In genomic region chr2:216312441-216312840, GRCh38 we compare ENCODE assay signal across 38 cellular contexts. TPM values are rescaled to one million over a fixed set of nuclear protein-coding genes. Genes with fewer than 3 reads are reported as not detected.
"Had no signal": no experiment of that assay in that cellular context is flagged by ENCODE, and none has a peak within 500 bp of the region (broad histone marks: within the 10 kb centered on the region; RNA-seq: fewer than 3 reads in every experiment).

No MANE protein-coding gene starts in this region.

- H3K27me3 ChIP-seq: adrenal gland, cardiac muscle cell, ovary, uterus had no signal

- H3K27ac Mint-ChIP-seq: activated naive CD4-positive, alpha-beta T cell treated with anti-CD3 and anti-CD28 coated beads for 36 hours; activated naive CD8-positive, alpha-beta T cell treated with anti-CD3 and anti-CD28 coated beads for 36 hours; activated T-helper 1 cell treated with anti-CD3 and anti-CD28 coated beads, Interleukin-12 subunit alpha, Interleukin-12 subunit beta, Interleukin-2, Interleukin-4 antibody, amounts not matched to agents 30 ng/mL and 10 ng/mL and 1 ng/mL, durations not matched to agents 14 hours and 24 hours and 36 hours; naive thymus-derived CD4-positive, alpha-beta T cell; progenitor cell of endocrine pancreas; stimulated activated memory B cell treated with anti-CD40 and anti-IgM and Interleukin-4, amounts not matched to agents 10 μg/mL and 1 μg/mL and 100 μg/mL, for 72 hours; stimulated activated naive CD8-positive, alpha-beta T cell treated with anti-CD3 and anti-CD28 coated beads, Interleukin-15, amount 100 ng/mL, for 72 hours; type B pancreatic cell had no signal

- H3K4me3 Mint-ChIP-seq: activated naive CD4-positive, alpha-beta T cell treated with anti-CD3 and anti-CD28 coated beads for 36 hours; activated naive CD8-positive, alpha-beta T cell treated with anti-CD3 and anti-CD28 coated beads for 36 hours; activated T-helper 1 cell treated with anti-CD3 and anti-CD28 coated beads, Interleukin-12 subunit alpha, Interleukin-12 subunit beta, Interleukin-2, Interleukin-4 antibody, amounts not matched to agents 30 ng/mL and 10 ng/mL and 1 ng/mL, durations not matched to agents 14 hours and 24 hours and 36 hours; brain; naive thymus-derived CD4-positive, alpha-beta T cell; stimulated activated memory B cell treated with anti-CD40 and anti-IgM and Interleukin-4, amounts not matched to agents 10 μg/mL and 1 μg/mL and 100 μg/mL, for 72 hours; stimulated activated naive CD8-positive, alpha-beta T cell treated with anti-CD3 and anti-CD28 coated beads, Interleukin-15, amount 100 ng/mL, for 72 hours; type B pancreatic cell had no signal

- H3K4me2 ChIP-seq: hepatocyte, smooth muscle cell had no signal

- H3K36me3 Mint-ChIP-seq: activated naive CD8-positive, alpha-beta T cell treated with anti-CD3 and anti-CD28 coated beads for 36 hours; brain; naive thymus-derived CD4-positive, alpha-beta T cell; stimulated activated memory B cell treated with anti-CD40 and anti-IgM and Interleukin-4, amounts not matched to agents 10 μg/mL and 1 μg/mL and 100 μg/mL, for 72 hours; type B pancreatic cell had no signal

- H3K4me1 Mint-ChIP-seq: activated naive CD8-positive, alpha-beta T cell treated with anti-CD3 and anti-CD28 coated beads for 36 hours; naive thymus-derived CD4-positive, alpha-beta T cell; stimulated activated memory B cell treated with anti-CD40 and anti-IgM and Interleukin-4, amounts not matched to agents 10 μg/mL and 1 μg/mL and 100 μg/mL, for 72 hours; stimulated activated naive CD8-positive, alpha-beta T cell treated with anti-CD3 and anti-CD28 coated beads, Interleukin-15, amount 100 ng/mL, for 72 hours had no signal

- H3K79me2 ChIP-seq: hepatocyte had no signal

- H3K4me1 ChIP-seq: gastrocnemius medialis, sigmoid colon, uterus had no signal

- H3K27me3 Mint-ChIP-seq: activated naive CD8-positive, alpha-beta T cell treated with anti-CD3 and anti-CD28 coated beads for 36 hours; stimulated activated naive CD8-positive, alpha-beta T cell treated with anti-CD3 and anti-CD28 coated beads, Interleukin-15, amount 100 ng/mL, for 72 hours had no signal

- H3K36me3 ChIP-seq: adrenal gland, cardiac muscle cell, gastrocnemius medialis, ovary, sigmoid colon, uterus, WERI-Rb-1 had no signal

- H3K9me3 ChIP-seq: adrenal gland, gastrocnemius medialis, ovary, sigmoid colon, uterus had no signal

- H3K9me3 Mint-ChIP-seq: activated naive CD4-positive, alpha-beta T cell treated with anti-CD3 and anti-CD28 coated beads for 36 hours; activated naive CD8-positive, alpha-beta T cell treated with anti-CD3 and anti-CD28 coated beads for 36 hours; activated T-helper 1 cell treated with anti-CD3 and anti-CD28 coated beads, Interleukin-12 subunit alpha, Interleukin-12 subunit beta, Interleukin-2, Interleukin-4 antibody, amounts not matched to agents 30 ng/mL and 10 ng/mL and 1 ng/mL, durations not matched to agents 14 hours and 24 hours and 36 hours; stimulated activated naive CD8-positive, alpha-beta T cell treated with anti-CD3 and anti-CD28 coated beads, Interleukin-15, amount 100 ng/mL, for 72 hours; type B pancreatic cell had no signal

- H2AFZ ChIP-seq: hepatocyte had no signal

- FAIRE-seq: kidney had no signal

- ATAC-seq: activated CD4-positive, CD25-positive, alpha-beta regulatory T cell treated with anti-CD3 and anti-CD28 coated beads, Interleukin-2, amount 50 U/mL, for 24 hours; gastrocnemius medialis; left colon; naive thymus-derived CD4-positive, alpha-beta T cell; stimulated activated memory B cell treated with anti-CD40 and anti-IgM and Interleukin-4, amounts not matched to agents 10 μg/mL and 1 μg/mL and 100 μg/mL, for 72 hours; stimulated activated naive CD8-positive, alpha-beta T cell treated with anti-CD3 and anti-CD28 coated beads, Interleukin-15, amount 100 ng/mL, for 72 hours had no signal

- H3K4me3 ChIP-seq: adrenal gland, cardiac muscle cell, coronary artery, dorsolateral prefrontal cortex, gastrocnemius medialis, hepatocyte, ovary, sigmoid colon, smooth muscle cell, uterus had no signal

- DNase-seq: activated CD4-positive, alpha-beta T cell treated with anti-CD3 and anti-CD28 coated beads for 48 hours; activated CD4-positive, alpha-beta T cell treated with anti-CD3 and anti-CD28 coated beads, Interleukin-2, amount 50 U/mL, for 48 hours; activated CD8-positive, alpha-beta memory T cell treated with anti-CD3 and anti-CD28 coated beads for 24 hours; activated effector memory CD4-positive, alpha-beta T cell treated with anti-CD3 and anti-CD28 coated beads, Interleukin-2, amount 50 U/mL, for 16 hours; activated naive CD4-positive, alpha-beta T cell treated with anti-CD3 and anti-CD28 coated beads for 36 hours; activated naive CD8-positive, alpha-beta T cell treated with anti-CD3 and anti-CD28 coated beads for 36 hours; adrenal gland; aorta; cerebellar nuclear complex; dorsolateral prefrontal cortex; effector memory CD4-positive, alpha-beta T cell; erythroblast; gastrocnemius medialis; kidney; left colon; mammary epithelial cell; naive thymus-derived CD4-positive, alpha-beta T cell; ovary; sigmoid colon; stimulated activated CD4-positive, alpha-beta T cell treated with anti-CD3 and anti-CD28 coated beads, Interleukin-1b, Interleukin-23, amount 100 ng/mL, for 48 hours; stimulated activated CD4-positive, alpha-beta T cell treated with anti-CD3 and anti-CD28 coated beads, Interleukin-4, amount 100 ng/mL, for 4 hours; stimulated activated CD8-positive, alpha-beta memory T cell treated with anti-CD3 and anti-CD28 coated beads, Interleukin-4, amount 100 ng/mL, for 48 hours; stimulated activated naive CD8-positive, alpha-beta T cell treated with anti-CD3 and anti-CD28 coated beads, Interleukin-15, amount 100 ng/mL, for 72 hours; substantia nigra; T1000; uterus; WERI-Rb-1 had no signal

- H3K27ac ChIP-seq: adrenal gland, cardiac muscle cell, coronary artery, dorsolateral prefrontal cortex, gastrocnemius medialis, hepatocyte, ovary, sigmoid colon, uterus, WERI-Rb-1 had no signal

RNA-seq across cellular contexts. Expression of gene MARCHF4, which starts 59.8 kb away (rescaled TPM):
- total RNA-seq: activated naive CD4-positive, alpha-beta T cell treated with anti-CD3 and anti-CD28 coated beads for 36 hours; activated naive CD8-positive, alpha-beta T cell treated with anti-CD3 and anti-CD28 coated beads for 36 hours; activated T-helper 1 cell treated with anti-CD3 and anti-CD28 coated beads, Interleukin-12 subunit alpha, Interleukin-12 subunit beta, Interleukin-2, Interleukin-4 antibody, amounts not matched to agents 30 ng/mL and 10 ng/mL and 1 ng/mL, durations not matched to agents 14 hours and 24 hours and 36 hours; cardiac muscle cell; gastrocnemius medialis; kidney; liver; naive thymus-derived CD4-positive, alpha-beta T cell had no signal
